ENCODE assay signal across 11 cellular contexts in the genomic region with DNA sequence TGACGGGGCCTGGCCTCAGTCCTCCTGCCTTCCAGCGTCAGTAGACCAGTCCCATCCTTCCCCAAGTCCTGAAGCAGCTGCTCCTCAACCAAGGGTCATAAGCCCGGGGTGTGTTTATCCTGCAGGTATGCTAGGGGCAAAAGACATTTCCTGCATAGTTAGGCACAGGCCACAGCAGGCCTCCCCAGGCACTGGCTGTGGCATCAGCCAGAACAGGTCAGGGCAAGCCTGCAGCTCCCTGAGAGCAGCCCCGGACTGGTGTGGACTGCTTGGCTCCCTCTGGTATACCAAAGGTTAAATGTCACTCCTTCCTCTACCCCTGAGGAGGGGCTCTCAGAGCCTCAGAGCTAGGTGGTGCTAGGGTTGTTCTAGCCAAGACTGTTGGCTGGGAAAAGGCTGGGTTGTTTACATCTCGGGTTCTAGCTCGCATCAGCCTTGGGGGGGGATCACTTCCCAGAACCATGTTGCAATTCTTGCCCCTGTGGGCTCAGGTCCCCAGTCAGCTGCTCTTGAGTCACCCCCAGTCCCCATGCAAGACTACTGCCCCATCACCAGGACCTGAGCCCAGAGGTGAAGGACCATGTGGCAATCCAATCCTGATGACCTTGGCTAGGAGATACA. TPM values are rescaled to one million over a fixed set of nuclear protein-coding genes. Genes with fewer than 3 reads are reported as not detected.
DNase-seq lines count a peak whose midpoint lies in the region; ATAC-seq and TF ChIP-seq lines count a peak whose summit lies in the region.
"Had no signal": no experiment of that assay in that cellular context is flagged by ENCODE, and none has a peak within 500 bp of the region (broad histone marks: within the 10 kb centered on the region; RNA-seq: fewer than 3 reads in every experiment).

No MANE protein-coding gene starts in this region.

- H3K4me1 ChIP-seq in endodermal cell (ENCODE audit: control insufficient read depth, insufficient read depth, low read length) (peaks cover 7% of the 10 kb centered on the region), muscle layer of colon (ENCODE audit: insufficient read depth, low read length) (peaks cover 49% of the 10 kb centered on the region), upper lobe of left lung (peaks cover 19 to 26% (median 23%) of the 10 kb centered on the region in 4 donors)

- H3K9ac ChIP-seq in endodermal cell (ENCODE audit: extremely low read depth, low read length, poor library complexity, severe bottlenecking), result peak overlapping the region; percentile 98
- peak overlapping the region; percentile 89 for H3K9ac ChIP-seq in muscle layer of colon (ENCODE audit: low read length)

- no peaks in the 10 kb centered on the region for H3K9me3 Mint-ChIP-seq in activated naive CD8-positive, alpha-beta T cell treated with anti-CD3 and anti-CD28 coated beads, Interleukin-2, amount 10 ng/mL, durations not matched to agents 7 days and 5 days
- H3K9me3 Mint-ChIP-seq in activated naive CD8-positive, alpha-beta T cell treated with anti-CD3 and anti-CD28 coated beads, Interleukin-2, amount 50 U/mL, for 24 hours, result no peaks in the 10 kb centered on the region
- no peaks in the 10 kb centered on the region for H3K9me3 Mint-ChIP-seq in endodermal cell
- H3K9me3 Mint-ChIP-seq: central memory CD8-positive, alpha-beta T cell had no signal

- no peak overlapping the region for H3K27ac Mint-ChIP-seq in activated naive CD8-positive, alpha-beta T cell treated with anti-CD3 and anti-CD28 coated beads, Interleukin-2, amount 10 ng/mL, durations not matched to agents 7 days and 5 days
- H3K27ac Mint-ChIP-seq in activated naive CD8-positive, alpha-beta T cell treated with anti-CD3 and anti-CD28 coated beads, Interleukin-2, amount 50 U/mL, for 24 hours, result no peak overlapping the region
- H3K27ac Mint-ChIP-seq in endodermal cell, result peak overlapping the region; percentile 16

- TF ChIP-seq EP300 in upper lobe of left lung (IDR thresholded peaks at IDR 0.05), result no peak

- H3K36me3 Mint-ChIP-seq in activated naive CD8-positive, alpha-beta T cell treated with anti-CD3 and anti-CD28 coated beads, Interleukin-2, amount 10 ng/mL, durations not matched to agents 7 days and 5 days, result peaks cover 14% of the 10 kb centered on the region
- peaks cover 16% of the 10 kb centered on the region for H3K36me3 Mint-ChIP-seq in activated naive CD8-positive, alpha-beta T cell treated with anti-CD3 and anti-CD28 coated beads, Interleukin-2, amount 50 U/mL, for 24 hours (ENCODE audit: low read depth)
- peaks cover 56% of the 10 kb centered on the region for H3K36me3 Mint-ChIP-seq in endodermal cell (ENCODE audit: low read depth)

- TF ChIP-seq POLR2A in upper lobe of left lung (IDR thresholded peaks at IDR 0.05), result no peak
- no peak for TF ChIP-seq POLR2A in erythroblast (IDR thresholded peaks at IDR 0.05; ENCODE audit: low read length)

- TF ChIP-seq CTCF in endodermal cell (conservative IDR thresholded peaks at IDR 0.05), result no peak
- no peak for TF ChIP-seq CTCF in upper lobe of left lung (IDR thresholded peaks at IDR 0.05)

- no peaks in the 10 kb centered on the region for H3K9me3 ChIP-seq in endodermal cell (ENCODE audit: control insufficient read depth, low read length)
- H3K9me3 ChIP-seq in muscle layer of colon (ENCODE audit: low read length), result no peaks in the 10 kb centered on the region
- no peaks in the 10 kb centered on the region for H3K9me3 ChIP-seq in upper lobe of left lung

- no peak overlapping the region for H3K27ac ChIP-seq in endodermal cell (ENCODE audit: low read depth, low read length)
- H3K27ac ChIP-seq in muscle layer of colon (ENCODE audit: low read depth, low read length), result peak overlapping the region; percentile 86
- peak overlapping the region; percentile 89 to 97 (median 96) for H3K27ac ChIP-seq in upper lobe of left lung

- H3K4me1 Mint-ChIP-seq in activated naive CD8-positive, alpha-beta T cell treated with anti-CD3 and anti-CD28 coated beads, Interleukin-2, amount 10 ng/mL, durations not matched to agents 7 days and 5 days, result peaks cover 10% of the 10 kb centered on the region
- peaks cover 22% of the 10 kb centered on the region for H3K4me1 Mint-ChIP-seq in activated naive CD8-positive, alpha-beta T cell treated with anti-CD3 and anti-CD28 coated beads, Interleukin-2, amount 50 U/mL, for 24 hours
- H3K4me1 Mint-ChIP-seq in endodermal cell, result peaks cover 19% of the 10 kb centered on the region

- H3K4me3 ChIP-seq in endodermal cell (ENCODE audit: low read length) (peak overlapping the region; percentile 95), muscle layer of colon (ENCODE audit: low read depth in 1 of 2, low read length in 2 of 2) (peak overlapping the region; percentile 96 to 97), upper lobe of left lung (peak overlapping the region in 2 of 4 donors; percentile 71 to 90)

- H3K27me3 ChIP-seq in endodermal cell (ENCODE audit: control insufficient read depth, insufficient read depth, low read length, poor library complexity, severe bottlenecking) (no peaks in the 10 kb centered on the region), muscle layer of colon (ENCODE audit: control insufficient read depth in 1 of 2, insufficient read depth in 2 of 2, low read length in 2 of 2) (no peaks in the 10 kb centered on the region), upper lobe of left lung (no peaks in the 10 kb centered on the region)

- peaks cover 14% of the 10 kb centered on the region for H3K27me3 Mint-ChIP-seq in activated naive CD8-positive, alpha-beta T cell treated with anti-CD3 and anti-CD28 coated beads, Interleukin-2, amount 10 ng/mL, durations not matched to agents 7 days and 5 days
- peaks cover 15% of the 10 kb centered on the region for H3K27me3 Mint-ChIP-seq in activated naive CD8-positive, alpha-beta T cell treated with anti-CD3 and anti-CD28 coated beads, Interleukin-2, amount 50 U/mL, for 24 hours
- H3K27me3 Mint-ChIP-seq in endodermal cell (ENCODE audit: insufficient read depth), result no peaks in the 10 kb centered on the region

- POLR2A ChIA-PET in activated naive CD8-positive, alpha-beta T cell treated with anti-CD3 and anti-CD28 coated beads, Interleukin-2, amount 10 ng/mL, durations not matched to agents 7 days and 5 days (lab: Charles Lee), result interaction anchor here (1.0 kb wide), 1 partner anchor 9 kb away, joined by 6 read pairs; the partner anchor contains the start of gene MRPL52

- peak; percentile 31 for ATAC-seq in activated naive CD8-positive, alpha-beta T cell treated with anti-CD3 and anti-CD28 coated beads, Interleukin-2, amount 10 ng/mL, durations not matched to agents 7 days and 5 days (ENCODE audit: low read depth)
- no peak for ATAC-seq in activated naive CD8-positive, alpha-beta T cell treated with anti-CD3 and anti-CD28 coated beads, Interleukin-2, amount 50 U/mL, for 24 hours
- no peak for ATAC-seq in upper lobe of left lung (ENCODE audit: low FRiP score in 2 of 2)

- no peak overlapping the region for H3K4me3 Mint-ChIP-seq in activated naive CD8-positive, alpha-beta T cell treated with anti-CD3 and anti-CD28 coated beads, Interleukin-2, amount 10 ng/mL, durations not matched to agents 7 days and 5 days
- no peak overlapping the region for H3K4me3 Mint-ChIP-seq in activated naive CD8-positive, alpha-beta T cell treated with anti-CD3 and anti-CD28 coated beads, Interleukin-2, amount 50 U/mL, for 24 hours
- H3K4me3 Mint-ChIP-seq in endodermal cell, result peak overlapping the region; percentile 100
- H3K4me3 Mint-ChIP-seq: central memory CD8-positive, alpha-beta T cell had no signal

- DNase-seq in activated naive CD8-positive, alpha-beta T cell treated with anti-CD3 and anti-CD28 coated beads, Interleukin-2, amount 10 ng/mL, durations not matched to agents 7 days and 5 days, result no peak
- DNase-seq in activated naive CD8-positive, alpha-beta T cell treated with anti-CD3 and anti-CD28 coated beads, Interleukin-2, amount 50 U/mL, for 24 hours, result no peak
- DNase-seq in endodermal cell (no peak), upper lobe of left lung (no peak), NCI-H2196 treated with DMSO at 0.1 percent for 48 hours (lab: John Stamatoyannopoulos, UW; ENCODE audit: unreplicated experiment) (no peak), NCI-H187 (lab: John Stamatoyannopoulos, UW) (no peak), erythroblast (lab: John Stamatoyannopoulos, UW) (no peak)
- DNase-seq: activated CD4-positive, alpha-beta T cell treated with anti-CD3 and anti-CD28 coated beads for 1 hour; NCI-H510A had no signal

- WGBS in endodermal cell (ENCODE audit: insufficient coverage in 1 of 2, insufficient read length in 1 of 2), 2 experiments, result 88 to 93% methylated on average over 5 to 6 of the region's 6 CpGs
- WGBS in upper lobe of left lung, 2 donors, result 45 to 56% methylated on average over 6 of the region's 6 CpGs

- H3K36me3 ChIP-seq in endodermal cell (ENCODE audit: control insufficient read depth, insufficient read depth, low read length) (peaks cover 57% of the 10 kb centered on the region), muscle layer of colon (ENCODE audit: insufficient read depth, low read length) (peaks cover 39% of the 10 kb centered on the region), upper lobe of left lung (peaks cover 17 to 39% (median 34%) of the 10 kb centered on the region in 4 donors)

RNA-seq across cellular contexts. Expression of gene MMP14, which starts 2.9 kb away (rescaled TPM):
- total RNA-seq in activated naive CD8-positive, alpha-beta T cell treated with anti-CD3 and anti-CD28 coated beads, Interleukin-2, amount 10 ng/mL, durations not matched to agents 7 days and 5 days, result 1 to 10 TPM; 3.1 to 4.9 TPM
- 100 to 1,000 TPM; 181 to 220 TPM for total RNA-seq in endodermal cell
- polyA plus RNA-seq in endodermal cell (2013, experiment 1 of 2), result 75.6 TPM
- 86.6 TPM for polyA plus RNA-seq in endodermal cell (2013, experiment 2 of 2)
- total RNA-seq in upper lobe of left lung, result 100 to 1,000 TPM in 3 of 6 donors, 10 to 100 TPM in 3; 53.4 to 157 (median 104) TPM

RNA-seq across cellular contexts. Expression of gene MRPL52, which starts 9.6 kb away (rescaled TPM):
- 10 to 100 TPM; 76.6 to 86.5 TPM for total RNA-seq in activated naive CD8-positive, alpha-beta T cell treated with anti-CD3 and anti-CD28 coated beads, Interleukin-2, amount 10 ng/mL, durations not matched to agents 7 days and 5 days
- total RNA-seq in endodermal cell, result 100 to 1,000 TPM; 192 to 204 TPM
- 125 TPM for polyA plus RNA-seq in endodermal cell (2013, experiment 1 of 2)
- 133 TPM for polyA plus RNA-seq in endodermal cell (2013, experiment 2 of 2)
- total RNA-seq in upper lobe of left lung, result 10 to 100 TPM in 5 of 6 donors, 1 to 10 TPM in 1; 9.4 to 88.2 (median 34.1) TPM

RNA-seq across cellular contexts. Expression of gene SLC7A7, which starts 24.0 kb away (rescaled TPM):
- total RNA-seq in activated naive CD8-positive, alpha-beta T cell treated with anti-CD3 and anti-CD28 coated beads, Interleukin-2, amount 10 ng/mL, durations not matched to agents 7 days and 5 days, result 1 to 10 TPM in 1 of 2 experiments, under 1 TPM in 1; 0.89 to 2.5 TPM
- total RNA-seq in endodermal cell (10 to 100 TPM; 16.7 to 17.0 TPM), upper lobe of left lung (100 to 1,000 TPM in 2 of 6 donors, 10 to 100 TPM in 4; 55.0 to 120 (median 99.1) TPM)
- polyA plus RNA-seq in endodermal cell (2013, experiment 1 of 2), result 8.4 TPM
- polyA plus RNA-seq in endodermal cell (2013, experiment 2 of 2), result 7.2 TPM

RNA-seq across cellular contexts. Expression of gene LRP10, which starts 32.3 kb away (rescaled TPM):
- total RNA-seq in activated naive CD8-positive, alpha-beta T cell treated with anti-CD3 and anti-CD28 coated beads, Interleukin-2, amount 10 ng/mL, durations not matched to agents 7 days and 5 days, result 10 to 100 TPM; 59.9 to 63.1 TPM
- total RNA-seq in endodermal cell (10 to 100 TPM; 28.9 to 41.5 TPM), upper lobe of left lung (100 to 1,000 TPM in 5 of 6 donors, 10 to 100 TPM in 1; 90.2 to 169 (median 149) TPM)
- polyA plus RNA-seq in endodermal cell (2013, experiment 1 of 2), result 21.8 TPM
- polyA plus RNA-seq in endodermal cell (2013, experiment 2 of 2), result 22.8 TPM

RNA-seq across cellular contexts. Expression of gene REM2, which starts 43.8 kb away (rescaled TPM):
- total RNA-seq in activated naive CD8-positive, alpha-beta T cell treated with anti-CD3 and anti-CD28 coated beads, Interleukin-2, amount 10 ng/mL, durations not matched to agents 7 days and 5 days, result 1 to 10 TPM; 1.2 TPM
- total RNA-seq in endodermal cell, result 1 to 10 TPM in 1 of 2 donors, under 1 TPM in 1; 0.77 to 1.2 TPM
- 5.9 TPM for polyA plus RNA-seq in endodermal cell (2013, experiment 1 of 2)
- 5.5 TPM for polyA plus RNA-seq in endodermal cell (2013, experiment 2 of 2)
- 1 to 10 TPM; 1.0 to 6.3 (median 1.2) TPM for total RNA-seq in upper lobe of left lung

Comparison
In these comparisons a context has a peak if more than half of its experiments do, and no peak if none do; other contexts are left out.
1. RNA of gene MMP14, which starts 2.9 kb away (total RNA-seq): 181 to 220 TPM in endodermal cell and 53.4 to 157 TPM in upper lobe of left lung; 3.1 to 4.9 TPM in activated naive CD8-positive, alpha-beta T cell treated with anti-CD3 and anti-CD28 coated beads, Interleukin-2, amount 10 ng/mL, durations not matched to agents 7 days and 5 days; every median in the first group is over 4 times any median in the second.
2. RNA of gene SLC7A7, which starts 24.0 kb away (total RNA-seq): 55.0 to 120 TPM in upper lobe of left lung and 16.7 to 17.0 TPM in endodermal cell; 0.89 to 2.5 TPM in activated naive CD8-positive, alpha-beta T cell treated with anti-CD3 and anti-CD28 coated beads, Interleukin-2, amount 10 ng/mL, durations not matched to agents 7 days and 5 days; every median in the first group is over 4 times any median in the second.